8 cellular contexts compared by ENCODE assay signal in the genomic region with DNA sequence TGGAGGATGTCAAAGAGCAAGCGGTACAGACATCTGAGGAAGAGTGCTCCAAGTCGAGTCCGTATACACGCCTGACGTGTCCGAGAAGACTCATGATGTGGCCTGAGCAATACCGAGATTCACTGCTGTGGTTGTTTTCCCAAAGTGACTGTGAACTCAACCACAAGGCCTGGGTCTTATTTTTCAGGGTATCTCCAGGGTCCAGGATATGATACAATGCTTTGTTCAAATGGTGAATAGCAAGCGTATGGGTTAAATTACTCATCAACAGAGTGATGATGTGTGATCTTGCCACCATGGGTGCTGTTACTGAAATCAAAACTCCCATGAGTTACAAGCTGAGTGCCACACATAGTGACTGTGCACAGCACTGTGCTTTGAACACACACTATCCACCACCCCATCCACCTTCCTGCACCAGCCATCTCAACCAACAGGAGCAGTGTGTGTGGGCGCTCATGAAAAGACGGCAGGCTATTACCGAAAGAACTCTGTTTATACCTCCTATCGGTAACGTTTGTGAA.
DNase-seq lines count a peak whose midpoint lies in the region; ATAC-seq and TF ChIP-seq lines count a peak whose summit lies in the region.

No MANE protein-coding gene starts in this region.

- peaks cover 29% of the 10 kb centered on the region for H3K4me1 ChIP-seq in adipocyte (ENCODE audit: control insufficient read depth, insufficient read depth, low read length)

- DNase-seq in AG10803 (ENCODE audit: low read depth) = peak; percentile 47
- DNase-seq in adipocyte (ENCODE audit: low read depth) = peak; percentile 19
- peak; percentile 52 for DNase-seq in stimulated activated CD8-positive, alpha-beta memory T cell treated with anti-CD3 and anti-CD28 coated beads, Interleukin-4, amount 100 ng/mL, for 24 hours (ENCODE audit: low read depth)
- DNase-seq in NAMALWA (ENCODE audit: low spot score) = no peak
- DNase-seq in COR-L47 (lab: John Stamatoyannopoulos, UW) = no peak
- DNase-seq in amniotic stem cell (lab: John Stamatoyannopoulos, UW) = no peak

- peak; percentile 90 for ATAC-seq in GM19455 (IDR thresholded peaks at IDR 0.05; ENCODE audit: unreplicated experiment)
- peak; percentile 87 for ATAC-seq in HG03469 (IDR thresholded peaks at IDR 0.05; ENCODE audit: unreplicated experiment)

- no peak for TF ChIP-seq CTCF in AG10803 (conservative IDR thresholded peaks at IDR 0.05; ENCODE audit: low read length)

- no peaks in the 10 kb centered on the region for H3K27me3 ChIP-seq in adipocyte (replicated peaks; ENCODE audit: control insufficient read depth, insufficient read depth, low read length)

- peaks cover 3% of the 10 kb centered on the region for H3K36me3 ChIP-seq in adipocyte (ENCODE audit: control insufficient read depth, insufficient read depth, low read length, severe bottlenecking)

- peak overlapping the region; percentile 20 for H3K9ac ChIP-seq in adipocyte (ENCODE audit: low read length)

- H3K4me3 ChIP-seq in AG10803 (ENCODE audit: low read length) (no peak overlapping the region), adipocyte (ENCODE audit: low read length) (peak overlapping the region; percentile 57)

- H3K9me3 ChIP-seq in adipocyte (ENCODE audit: control insufficient read depth, low read length) = no peaks in the 10 kb centered on the region

Comparison
In these comparisons a context has a peak if more than half of its experiments do, and no peak if none do; other contexts are left out.
1. DNase-seq: peak in AG10803 (single experiment), adipocyte (single experiment) and stimulated activated CD8-positive, alpha-beta memory T cell treated with anti-CD3 and anti-CD28 coated beads, Interleukin-4, amount 100 ng/mL, for 24 hours (single experiment); none in NAMALWA (single experiment), COR-L47 (single experiment) and amniotic stem cell (single experiment).